Comparison of ENCODE assay signal across 8 cellular contexts in genomic region chr10:72625608-72626443, GRCh38. TPM values are rescaled to one million over a fixed set of nuclear protein-coding genes. Genes with fewer than 3 reads are reported as not detected.
DNase-seq lines count a peak whose midpoint lies in the region; ATAC-seq, FAIRE-seq and TF ChIP-seq lines count a peak whose summit lies in the region.

Gene MICU1 (minus strand): TSS chr10:72626079. CDS start chr10:72566793, 59,286 bp downstream.

- WGBS in pancreas, 2 donors, result 0 to 1% methylated on average over 49 of the region's 49 CpGs

- H3K36me3 ChIP-seq in pancreas (no peaks in the 10 kb centered on the region), tibial artery (no peaks in the 10 kb centered on the region)

- peak; percentile 97 for ATAC-seq in HG02678 (IDR thresholded peaks at IDR 0.05; ENCODE audit: unreplicated experiment)
- ATAC-seq in Right ventricle myocardium inferior, result peak; percentile 100
- ATAC-seq in pancreas, result peak; percentile 99 to 100 (median 100)

- DNase-seq in NCI-H1417 (lab: John Stamatoyannopoulos, UW) (peak; percentile 91 to 95 (median 92)), SW 1271 (lab: John Stamatoyannopoulos, UW) (peak; percentile 75 to 92), Right ventricle myocardium inferior (ENCODE audit: missing footprints) (peak; percentile 97), pancreas (peak; percentile 92 to 97 (median 94)), tibial artery (peak; percentile 97 to 98)
- DNase-seq in activated naive CD8-positive, alpha-beta T cell treated with anti-CD3 and anti-CD28 coated beads, Interleukin-2, amount 50 U/mL, for 16 hours (ENCODE audit: low read depth, low spot score), result peak; percentile 87

- no peak for TF ChIP-seq CTCF in pancreas (IDR thresholded peaks at IDR 0.05)
- TF ChIP-seq CTCF in tibial artery (IDR thresholded peaks at IDR 0.05), result no peak

- no peaks in the 10 kb centered on the region for H3K27me3 ChIP-seq in pancreas
- H3K27me3 ChIP-seq in tibial artery, result no peaks in the 10 kb centered on the region

- peaks cover 0 to 12% (median 7%) of the 10 kb centered on the region in 3 donors for H3K4me1 ChIP-seq in pancreas
- H3K4me1 ChIP-seq in tibial artery, result peaks cover 0 to 18% (median 9%) of the 10 kb centered on the region in 4 donors

- TF ChIP-seq POLR2A in GM10847 (IDR thresholded peaks at IDR 0.05; ENCODE audit: extremely low read depth, insufficient read length), result peak; percentile 71

- no peaks in the 10 kb centered on the region for H3K9me3 ChIP-seq in pancreas
- no peaks in the 10 kb centered on the region for H3K9me3 ChIP-seq in tibial artery

- peak; percentile 85 for FAIRE-seq in pancreas (lab: Jason Lieb, UNC)

- intact Hi-C loops in Right ventricle myocardium inferior (cut with DNase I) (loop anchor here (5.0 to 10.0 kb wide), 2 partner anchors 66 to 209 kb away; partner anchors contain the start of gene MCU), pancreas (cut with DNase I) (no loop called here), tibial artery (cut with DNase I; ENCODE audit: low total_unique reads) (loop anchor here (10.0 kb wide), 1 partner anchor 69 kb away; the partner anchor contains the start of gene MCU)

- peak within 1 kb of the TSS; percentile 65 to 81 (median 80) for H3K4me3 ChIP-seq in pancreas
- H3K4me3 ChIP-seq in tibial artery, result peak within 1 kb of the TSS; percentile 56 to 68

- H3K27ac ChIP-seq in pancreas (peak within 1 kb of the TSS in 3 of 4 donors; percentile 69 to 73 (median 73)), tibial artery (peak within 1 kb of the TSS; percentile 76 to 85)

RNA-seq across cellular contexts. Expression of gene MICU1, which starts in this region (rescaled TPM):
- total RNA-seq in Right ventricle myocardium inferior (49.0 TPM), pancreas (10 to 100 TPM in 5 of 6 donors, 1 to 10 TPM in 1; 9.4 to 21.7 (median 11.9) TPM)
- 10 to 100 TPM; 12.3 to 18.9 TPM for polyA plus RNA-seq in pancreas

Comparison
In these comparisons a context has a peak if more than half of its experiments do, and no peak if none do; other contexts are left out.
1. Peak in every context shown above with its lines: DNase-seq, ATAC-seq, H3K4me3 ChIP-seq and H3K27ac ChIP-seq.
2. intact Hi-C loops: an anchor here in Right ventricle myocardium inferior (5.0 to 10.0 kb wide) and tibial artery (10.0 kb wide); none called in pancreas.